1 cellular context compared by ENCODE assay signal in genomic region chr9:127608104-127608966, GRCh38.
TF ChIP-seq lines count a peak whose summit lies in the region.

No MANE protein-coding gene starts in this region.

TF ChIP-seq in HepG2, 621 proteins besides CTCF, POLR2A, EP300 and RAD21 (continued from another document):
- TF ChIP-seq, protein P1, sequence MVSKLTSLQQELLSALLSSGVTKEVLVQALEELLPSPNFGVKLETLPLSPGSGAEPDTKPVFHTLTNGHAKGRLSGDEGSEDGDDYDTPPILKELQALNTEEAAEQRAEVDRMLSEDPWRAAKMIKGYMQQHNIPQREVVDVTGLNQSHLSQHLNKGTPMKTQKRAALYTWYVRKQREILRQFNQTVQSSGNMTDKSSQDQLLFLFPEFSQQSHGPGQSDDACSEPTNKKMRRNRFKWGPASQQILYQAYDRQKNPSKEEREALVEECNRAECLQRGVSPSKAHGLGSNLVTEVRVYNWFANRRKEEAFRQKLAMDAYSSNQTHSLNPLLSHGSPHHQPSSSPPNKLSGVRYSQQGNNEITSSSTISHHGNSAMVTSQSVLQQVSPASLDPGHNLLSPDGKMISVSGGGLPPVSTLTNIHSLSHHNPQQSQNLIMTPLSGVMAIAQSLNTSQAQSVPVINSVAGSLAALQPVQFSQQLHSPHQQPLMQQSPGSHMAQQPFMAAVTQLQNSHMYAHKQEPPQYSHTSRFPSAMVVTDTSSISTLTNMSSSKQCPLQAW (CRISPR knock-in tag; IDR thresholded peaks at IDR 0.05) = peak; percentile 73; the same call in 1 of the 2 replicates
- peak; percentile 59 for TF ChIP-seq SAP130 (CRISPR knock-in tag; IDR thresholded peaks at IDR 0.05; ENCODE audit: low read depth)
- TF ChIP-seq ONECUT2 (CRISPR knock-in tag; IDR thresholded peaks at IDR 0.05) = no peak
- TF ChIP-seq MIER3 (CRISPR knock-in tag; IDR thresholded peaks at IDR 0.05; ENCODE audit: borderline replicate concordance) = 0 out of 2 replicates have a peak, but pooled peaks have one; percentile 21
- TF ChIP-seq ZMYM3 (CRISPR knock-in tag; IDR thresholded peaks at IDR 0.05) = peak; percentile 78; the same call in 1 of the 2 replicates
- TF ChIP-seq, protein P2, sequence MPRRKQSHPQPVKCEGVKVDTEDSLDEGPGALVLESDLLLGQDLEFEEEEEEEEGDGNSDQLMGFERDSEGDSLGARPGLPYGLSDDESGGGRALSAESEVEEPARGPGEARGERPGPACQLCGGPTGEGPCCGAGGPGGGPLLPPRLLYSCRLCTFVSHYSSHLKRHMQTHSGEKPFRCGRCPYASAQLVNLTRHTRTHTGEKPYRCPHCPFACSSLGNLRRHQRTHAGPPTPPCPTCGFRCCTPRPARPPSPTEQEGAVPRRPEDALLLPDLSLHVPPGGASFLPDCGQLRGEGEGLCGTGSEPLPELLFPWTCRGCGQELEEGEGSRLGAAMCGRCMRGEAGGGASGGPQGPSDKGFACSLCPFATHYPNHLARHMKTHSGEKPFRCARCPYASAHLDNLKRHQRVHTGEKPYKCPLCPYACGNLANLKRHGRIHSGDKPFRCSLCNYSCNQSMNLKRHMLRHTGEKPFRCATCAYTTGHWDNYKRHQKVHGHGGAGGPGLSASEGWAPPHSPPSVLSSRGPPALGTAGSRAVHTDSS (CRISPR knock-in tag; conservative IDR thresholded peaks at IDR 0.05) = no peak
- peak; percentile 88 for TF ChIP-seq ERF (CRISPR knock-in tag; IDR thresholded peaks at IDR 0.05)
- 0 out of 2 replicates have a peak, but pooled peaks have one; percentile 45 for TF ChIP-seq ZNF253 (CRISPR knock-in tag; IDR thresholded peaks at IDR 0.05; ENCODE audit: borderline replicate concordance)
- TF ChIP-seq HNRNPH1 (optimal IDR thresholded peaks at IDR 0.05; ENCODE audit: low read depth, low read length) = no peak
- TF ChIP-seq GATA4 (IDR thresholded peaks at IDR 0.05; ENCODE audit: borderline replicate concordance, low read depth) = peak; percentile 35; the same call in 1 of the 2 replicates
- TF ChIP-seq ZNF788 (CRISPR knock-in tag; IDR thresholded peaks at IDR 0.05; ENCODE audit: borderline replicate concordance) = peak; percentile 65; the same call in 1 of the 2 replicates
- 0 out of 2 replicates have a peak, but pooled peaks have one; percentile 20 for TF ChIP-seq BRF2 (CRISPR knock-in tag; IDR thresholded peaks at IDR 0.05)
- peak; percentile 83; the same call in 1 of the 2 replicates for TF ChIP-seq ZNF589 (CRISPR knock-in tag; conservative IDR thresholded peaks at IDR 0.05)
- no peak for TF ChIP-seq FIP1L1 (IDR thresholded peaks at IDR 0.05; ENCODE audit: borderline replicate concordance, insufficient read depth, low read depth, low read length)
- TF ChIP-seq, protein P3, sequence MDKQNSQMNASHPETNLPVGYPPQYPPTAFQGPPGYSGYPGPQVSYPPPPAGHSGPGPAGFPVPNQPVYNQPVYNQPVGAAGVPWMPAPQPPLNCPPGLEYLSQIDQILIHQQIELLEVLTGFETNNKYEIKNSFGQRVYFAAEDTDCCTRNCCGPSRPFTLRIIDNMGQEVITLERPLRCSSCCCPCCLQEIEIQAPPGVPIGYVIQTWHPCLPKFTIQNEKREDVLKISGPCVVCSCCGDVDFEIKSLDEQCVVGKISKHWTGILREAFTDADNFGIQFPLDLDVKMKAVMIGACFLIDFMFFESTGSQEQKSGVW (CRISPR knock-in tag; IDR thresholded peaks at IDR 0.05; ENCODE audit: borderline replicate concordance) = no peak
- TF ChIP-seq ZKSCAN1 (IDR thresholded peaks at IDR 0.05; ENCODE audit: low read length) = no peak
- TF ChIP-seq, protein P4, sequence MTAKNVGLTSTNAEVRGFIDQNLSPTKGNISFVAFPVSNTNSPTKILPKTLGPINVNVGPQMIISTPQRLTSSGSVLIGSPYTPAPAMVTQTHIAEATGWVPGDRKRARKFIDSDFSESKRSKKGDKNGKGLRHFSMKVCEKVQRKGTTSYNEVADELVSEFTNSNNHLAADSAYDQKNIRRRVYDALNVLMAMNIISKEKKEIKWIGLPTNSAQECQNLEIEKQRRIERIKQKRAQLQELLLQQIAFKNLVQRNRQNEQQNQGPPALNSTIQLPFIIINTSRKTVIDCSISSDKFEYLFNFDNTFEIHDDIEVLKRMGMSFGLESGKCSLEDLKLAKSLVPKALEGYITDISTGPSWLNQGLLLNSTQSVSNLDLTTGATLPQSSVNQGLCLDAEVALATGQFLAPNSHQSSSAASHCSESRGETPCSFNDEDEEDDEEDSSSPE (CRISPR knock-in tag; IDR thresholded peaks at IDR 0.05) = peak; percentile 73
- TF ChIP-seq ARID2 (CRISPR knock-in tag; IDR thresholded peaks at IDR 0.05; ENCODE audit: borderline replicate concordance) = peak; percentile 79; the same call in 1 of the 2 replicates
- no peak for TF ChIP-seq ZNF256 (CRISPR knock-in tag; conservative IDR thresholded peaks at IDR 0.05)
- TF ChIP-seq THAP11 (CRISPR knock-in tag; IDR thresholded peaks at IDR 0.05) = peak; percentile 68
- no peak; the same call in 1 of the 2 replicates for TF ChIP-seq MEF2D (CRISPR knock-in tag; IDR thresholded peaks at IDR 0.05)
- no peak for TF ChIP-seq TCF7 (IDR thresholded peaks at IDR 0.05; ENCODE audit: low read depth)
- TF ChIP-seq ZMYM4 (CRISPR knock-in tag; IDR thresholded peaks at IDR 0.05) = peak; percentile 81
- TF ChIP-seq, protein P5, sequence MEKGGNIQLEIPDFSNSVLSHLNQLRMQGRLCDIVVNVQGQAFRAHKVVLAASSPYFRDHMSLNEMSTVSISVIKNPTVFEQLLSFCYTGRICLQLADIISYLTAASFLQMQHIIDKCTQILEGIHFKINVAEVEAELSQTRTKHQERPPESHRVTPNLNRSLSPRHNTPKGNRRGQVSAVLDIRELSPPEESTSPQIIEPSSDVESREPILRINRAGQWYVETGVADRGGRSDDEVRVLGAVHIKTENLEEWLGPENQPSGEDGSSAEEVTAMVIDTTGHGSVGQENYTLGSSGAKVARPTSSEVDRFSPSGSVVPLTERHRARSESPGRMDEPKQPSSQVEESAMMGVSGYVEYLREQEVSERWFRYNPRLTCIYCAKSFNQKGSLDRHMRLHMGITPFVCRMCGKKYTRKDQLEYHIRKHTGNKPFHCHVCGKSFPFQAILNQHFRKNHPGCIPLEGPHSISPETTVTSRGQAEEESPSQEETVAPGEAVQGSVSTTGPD (CRISPR knock-in tag; IDR thresholded peaks at IDR 0.05) = no peak
- TF ChIP-seq, protein P6, sequence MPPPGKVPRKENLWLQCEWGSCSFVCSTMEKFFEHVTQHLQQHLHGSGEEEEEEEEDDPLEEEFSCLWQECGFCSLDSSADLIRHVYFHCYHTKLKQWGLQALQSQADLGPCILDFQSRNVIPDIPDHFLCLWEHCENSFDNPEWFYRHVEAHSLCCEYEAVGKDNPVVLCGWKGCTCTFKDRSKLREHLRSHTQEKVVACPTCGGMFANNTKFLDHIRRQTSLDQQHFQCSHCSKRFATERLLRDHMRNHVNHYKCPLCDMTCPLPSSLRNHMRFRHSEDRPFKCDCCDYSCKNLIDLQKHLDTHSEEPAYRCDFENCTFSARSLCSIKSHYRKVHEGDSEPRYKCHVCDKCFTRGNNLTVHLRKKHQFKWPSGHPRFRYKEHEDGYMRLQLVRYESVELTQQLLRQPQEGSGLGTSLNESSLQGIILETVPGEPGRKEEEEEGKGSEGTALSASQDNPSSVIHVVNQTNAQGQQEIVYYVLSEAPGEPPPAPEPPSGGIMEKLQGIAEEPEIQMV (CRISPR knock-in tag; IDR thresholded peaks at IDR 0.05; ENCODE audit: low read depth) = 0 out of 2 replicates have a peak, but pooled peaks have one; percentile 52
- no peak for TF ChIP-seq PHF20 (CRISPR knock-in tag; IDR thresholded peaks at IDR 0.05)
- TF ChIP-seq MYC (CRISPR knock-in tag; IDR thresholded peaks at IDR 0.05; ENCODE audit: borderline replicate concordance) = peak; percentile 76; the same call in 1 of the 2 replicates
- TF ChIP-seq KMT2B (CRISPR knock-in tag; IDR thresholded peaks at IDR 0.05) = peak; percentile 61; the same call in 1 of the 2 replicates
- peak; percentile 67; the same call in 1 of the 2 replicates for TF ChIP-seq ZNF446 (CRISPR knock-in tag; IDR thresholded peaks at IDR 0.05)
TF ChIP-seq in HepG2: peak in this region for 182.
